13 cellular contexts compared by ENCODE assay signal in genomic region chr22:39098026-39098425, GRCh38. TPM values are rescaled to one million over a fixed set of nuclear protein-coding genes. Genes with fewer than 3 reads are reported as not detected.
A peak's percentile ranks its signal among the peaks of the same experiment; 100 is the strongest.
DNase-seq lines count a peak whose midpoint lies in the region; ATAC-seq and TF ChIP-seq lines count a peak whose summit lies in the region.
"Had no signal": no experiment of that assay in that cellular context is flagged by ENCODE, and none has a peak within 500 bp of the region (broad histone marks: within the 10 kb centered on the region; RNA-seq: fewer than 3 reads in every experiment).

No MANE protein-coding gene starts in this region.

- CTCF ChIA-PET in activated naive CD4-positive, alpha-beta T cell treated with anti-CD3 and anti-CD28 coated beads, Interleukin-2, amount 10 ng/mL, durations not matched to agents 7 days and 5 days (lab: Charles Lee), result interaction anchor here (1.5 to 1.8 kb wide), 3 partner anchors 20 to 228 kb away, joined by 4 to 7 read pairs (median 5); no protein-coding TSS in a partner anchor

- H3K4me3 Mint-ChIP-seq in activated naive CD4-positive, alpha-beta T cell treated with anti-CD3 and anti-CD28 coated beads, Interleukin-2, amount 10 ng/mL, durations not matched to agents 7 days and 5 days, result peak overlapping the region; percentile 80
- no peak overlapping the region for H3K4me3 Mint-ChIP-seq in type B pancreatic cell

- no peaks in the 10 kb centered on the region for H3K27me3 Mint-ChIP-seq in activated naive CD4-positive, alpha-beta T cell treated with anti-CD3 and anti-CD28 coated beads, Interleukin-2, amount 10 ng/mL, durations not matched to agents 7 days and 5 days
- no peaks in the 10 kb centered on the region for H3K27me3 Mint-ChIP-seq in type B pancreatic cell
- H3K27me3 Mint-ChIP-seq: activated naive CD8-positive, alpha-beta T cell had no signal

- H3K36me3 Mint-ChIP-seq in activated naive CD4-positive, alpha-beta T cell treated with anti-CD3 and anti-CD28 coated beads, Interleukin-2, amount 10 ng/mL, durations not matched to agents 7 days and 5 days, result peaks cover 8% of the 10 kb centered on the region
- H3K36me3 Mint-ChIP-seq in type B pancreatic cell, result no peaks in the 10 kb centered on the region
- H3K36me3 Mint-ChIP-seq: activated naive CD8-positive, alpha-beta T cell had no signal

- peaks cover 45% of the 10 kb centered on the region for H3K4me1 ChIP-seq in OCI-LY3 (ENCODE audit: low read length)

- H2AFZ ChIP-seq in OCI-LY3 (ENCODE audit: low read depth, low read length), result peak overlapping the region; percentile 37; the same call in 1 of the 2 replicates

- H3K36me3 ChIP-seq in OCI-LY3 (replicated peaks; ENCODE audit: low read depth, low read length), result no peaks in the 10 kb centered on the region

- no peaks in the 10 kb centered on the region for H3K79me2 ChIP-seq in OCI-LY3 (ENCODE audit: low read length)

- TF ChIP-seq CTCF in OCI-LY3 (IDR thresholded peaks at IDR 0.05; ENCODE audit: low read depth, low read length), result no peak
- TF ChIP-seq CTCF in type B pancreatic cell (conservative IDR thresholded peaks at IDR 0.05), result no peak

- H3K4me2 ChIP-seq in OCI-LY3 (ENCODE audit: low read length), result peak overlapping the region; percentile 68; the same call in 1 of the 2 replicates

- ATAC-seq in HG03469 (IDR thresholded peaks at IDR 0.05; ENCODE audit: unreplicated experiment), result no peak
- ATAC-seq in GM21528 (IDR thresholded peaks at IDR 0.05; ENCODE audit: low FRiP score, unreplicated experiment), result no peak

- H3K27ac ChIP-seq in OCI-LY3 (ENCODE audit: low read length), result 0 out of 2 replicates have a peak overlapping the region, but pooled peaks have one; percentile 83

- DNase-seq in activated naive CD4-positive, alpha-beta T cell treated with anti-CD3 and anti-CD28 coated beads, Interleukin-2, amount 10 ng/mL, durations not matched to agents 7 days and 5 days, result no peak
- DNase-seq in activated naive CD4-positive, alpha-beta T cell treated with anti-CD3 and anti-CD28 coated beads, Interleukin-2, amount 50 U/mL, for 16 hours, result no peak
- peak; percentile 68 for DNase-seq in iPS-NIHi11 (ENCODE audit: low spot score)
- DNase-seq in type B pancreatic cell (ENCODE audit: extremely low spot score, unreplicated experiment), result no peak
- DNase-seq in cerebellar nuclear complex (lab: John Stamatoyannopoulos, UW), result no peak
- DNase-seq: IMR-90, left colon, NCI-H526 treated with DMSO at 0.1 percent for 48 hours had no signal

- H3K9ac ChIP-seq in OCI-LY3 (ENCODE audit: low read length), result peak overlapping the region; percentile 5; the same call in 1 of the 2 replicates

- H4K20me1 ChIP-seq in OCI-LY3 (ENCODE audit: insufficient read depth, low read length), result no peaks in the 10 kb centered on the region

- H3K27ac Mint-ChIP-seq in activated naive CD4-positive, alpha-beta T cell treated with anti-CD3 and anti-CD28 coated beads, Interleukin-2, amount 10 ng/mL, durations not matched to agents 7 days and 5 days, result peak overlapping the region; percentile 91
- peak overlapping the region; percentile 81 for H3K27ac Mint-ChIP-seq in type B pancreatic cell

- H3K9me3 ChIP-seq in OCI-LY3 (ENCODE audit: insufficient read depth, low read length), result no peaks in the 10 kb centered on the region

- H3K9me3 Mint-ChIP-seq in activated naive CD4-positive, alpha-beta T cell treated with anti-CD3 and anti-CD28 coated beads, Interleukin-2, amount 10 ng/mL, durations not matched to agents 7 days and 5 days, result no peaks in the 10 kb centered on the region
- no peaks in the 10 kb centered on the region for H3K9me3 Mint-ChIP-seq in type B pancreatic cell

- no peak overlapping the region for H3K4me3 ChIP-seq in OCI-LY3 (ENCODE audit: low read length)

- H3K4me1 Mint-ChIP-seq in activated naive CD4-positive, alpha-beta T cell treated with anti-CD3 and anti-CD28 coated beads, Interleukin-2, amount 10 ng/mL, durations not matched to agents 7 days and 5 days, result peaks cover 76% of the 10 kb centered on the region
- peaks cover 19% of the 10 kb centered on the region for H3K4me1 Mint-ChIP-seq in type B pancreatic cell (ENCODE audit: unreplicated experiment)

- H3K27me3 ChIP-seq in OCI-LY3 (ENCODE audit: low read depth, low read length), result no peaks in the 10 kb centered on the region

RNA-seq across cellular contexts. Expression of gene APOBEC3H, which starts 1.0 kb away (rescaled TPM):
- total RNA-seq in type B pancreatic cell (ENCODE audit: low replicate concordance), result 0.63 and 1.1 TPM in 2 replicates
- total RNA-seq: epithelial cell of proximal tubule, left colon had no signal

RNA-seq across cellular contexts. Expression of gene APOBEC3G, which starts 21.0 kb away (rescaled TPM):
- 5.6 and 8.0 TPM in 2 replicates for total RNA-seq in type B pancreatic cell (ENCODE audit: low replicate concordance)

RNA-seq across cellular contexts. Expression of gene CBX7, which starts 54.5 kb away (rescaled TPM):
- 4.8 and 5.0 TPM in 2 replicates for total RNA-seq in type B pancreatic cell (ENCODE audit: low replicate concordance)

RNA-seq across cellular contexts. Expression of gene APOBEC3F, which starts 57.4 kb away (rescaled TPM):
- 14.9 and 18.9 TPM in 2 replicates for total RNA-seq in type B pancreatic cell (ENCODE audit: low replicate concordance)
